13 cellular contexts compared by ENCODE assay signal in genomic region chr16:12147681-12148479, GRCh38.
DNase-seq lines count a peak whose midpoint lies in the region; TF ChIP-seq lines count a peak whose summit lies in the region.
"Had no signal": no experiment of that assay in that cellular context is flagged by ENCODE, and none has a peak within 500 bp of the region (broad histone marks: within the 10 kb centered on the region; RNA-seq: fewer than 3 reads in every experiment).

No MANE protein-coding gene starts in this region.

- no peak overlapping the region for H3K4me3 ChIP-seq in prostate gland
- H3K4me3 ChIP-seq: A549, GM12878, ovary had no signal

- peaks cover 2% of the 10 kb centered on the region for H3K4me1 ChIP-seq in prostate gland (replicated peaks)

- intact Hi-C loops in prostate gland (cut with DNase I): no loop called here

- DNase-seq in NCI-H748 (lab: John Stamatoyannopoulos, UW; ENCODE audit: unreplicated experiment) (peak; percentile 20), NCI-H748 treated with DMSO at 0.1 percent for 48 hours (lab: John Stamatoyannopoulos, UW) (no peak), NCI-H446 treated with DMSO at 0.1 percent for 48 hours (lab: John Stamatoyannopoulos, UW) (peak; percentile 38), globus pallidus (ENCODE audit: low spot score) (peak; percentile 31), retina (peak; percentile 47), dedifferentiated amniotic fluid mesenchymal stem cell (ENCODE audit: extremely low spot score) (no peak), prostate gland (ENCODE audit: low spot score) (no peak), CD1c-positive myeloid dendritic cell (ENCODE audit: extremely low spot score) (no peak)
- DNase-seq: activated CD4-positive, CD25-positive, alpha-beta regulatory T cell treated with anti-CD3 and anti-CD28 coated beads, Interleukin-2, amount 50 U/mL, for 72 hours; NCI-H510A; ovary had no signal

- H3K27me3 ChIP-seq in prostate gland (replicated peaks; ENCODE audit: insufficient read depth): no peaks in the 10 kb centered on the region
- H3K27me3 ChIP-seq: ovary had no signal

- no peak for TF ChIP-seq POLR2A in prostate gland (IDR thresholded peaks at IDR 0.05)

- 51% methylated on average over 14 of the region's 14 CpGs for WGBS in prostate gland

- H3K27ac ChIP-seq in prostate gland: no peak overlapping the region
- H3K27ac ChIP-seq: A549, ovary had no signal

- no peaks in the 10 kb centered on the region for H3K36me3 ChIP-seq in prostate gland
- H3K36me3 ChIP-seq: ovary had no signal

- H3K9me3 ChIP-seq in prostate gland: no peaks in the 10 kb centered on the region
- H3K9me3 ChIP-seq: A549, ovary had no signal

- TF ChIP-seq CTCF in prostate gland (IDR thresholded peaks at IDR 0.05): no peak

Comparison
In these comparisons a context has a peak if more than half of its experiments do, and no peak if none do; other contexts are left out.
1. DNase-seq: peak in NCI-H748 (single experiment), NCI-H446 treated with DMSO at 0.1 percent for 48 hours (single experiment), globus pallidus (single experiment) and retina (single experiment); none in NCI-H748 treated with DMSO at 0.1 percent for 48 hours (single experiment), dedifferentiated amniotic fluid mesenchymal stem cell (single experiment), prostate gland (single experiment) and CD1c-positive myeloid dendritic cell (single experiment).